ENCODE assay signal across 9 cellular contexts in genomic region chr22:38312261-38312800, GRCh38. TPM values are rescaled to one million over a fixed set of nuclear protein-coding genes. Genes with fewer than 3 reads are reported as not detected.
A peak's percentile ranks its signal among the peaks of the same experiment; 100 is the strongest.
DNase-seq lines count a peak whose midpoint lies in the region; ATAC-seq and TF ChIP-seq lines count a peak whose summit lies in the region.
"Had no signal": no experiment of that assay in that cellular context is flagged by ENCODE, and none has a peak within 500 bp of the region (broad histone marks: within the 10 kb centered on the region; RNA-seq: fewer than 3 reads in every experiment).

No MANE protein-coding gene starts in this region.

- H3K36me3 Mint-ChIP-seq in natural killer cell treated with Interleukin-12 subunit alpha and Interleukin-12 subunit beta and Interleukin-15 and Interleukin-18, amount 100 ng/mL, for 72 hours, result no peaks in the 10 kb centered on the region

- H3K9ac ChIP-seq in Loucy (ENCODE audit: low read depth, low read length, poor library complexity, severe bottlenecking), result peak overlapping the region; percentile 95

- H3K4me1 Mint-ChIP-seq in natural killer cell treated with Interleukin-12 subunit alpha and Interleukin-12 subunit beta and Interleukin-15 and Interleukin-18, amount 100 ng/mL, for 72 hours (ENCODE audit: low read depth in 2 of 2), result peaks cover 45 to 55% of the 10 kb centered on the region in 2 donors

- H3K9me2 ChIP-seq in Loucy (replicated peaks; ENCODE audit: low read depth, low read length), result no peaks in the 10 kb centered on the region

- CTCF ChIA-PET in AG04450 (lab: Charles Lee), result interaction anchor here (0.6 kb wide), 1 partner anchor 238 kb away, joined by 3 read pairs; no protein-coding TSS in a partner anchor

- peak overlapping the region; percentile 97 for H3K27ac ChIP-seq in AG04450 (ENCODE audit: low read depth, low read length)

- no peaks in the 10 kb centered on the region for H3K9me3 Mint-ChIP-seq in natural killer cell treated with Interleukin-12 subunit alpha and Interleukin-12 subunit beta and Interleukin-15 and Interleukin-18, amount 100 ng/mL, for 72 hours

- peaks cover 84% of the 10 kb centered on the region for H4K20me1 ChIP-seq in Loucy (ENCODE audit: insufficient read depth, low read length, poor library complexity, severe bottlenecking)

- no peak overlapping the region for H2AFZ ChIP-seq in Loucy (ENCODE audit: low read length)

- H3K27me3 ChIP-seq in AG04450 (ENCODE audit: control insufficient read depth, insufficient read depth, low read length), result no peaks in the 10 kb centered on the region
- H3K27me3 ChIP-seq in Loucy (ENCODE audit: insufficient read depth, low read length, poor library complexity, severe bottlenecking), result peaks cover 4% of the 10 kb centered on the region

- H3K4me1 ChIP-seq in Loucy (ENCODE audit: insufficient read depth, low read length, poor library complexity, severe bottlenecking), result peaks cover 45% of the 10 kb centered on the region

- H3K36me3 ChIP-seq in Loucy (ENCODE audit: insufficient read depth, low read length), result peaks cover 34% of the 10 kb centered on the region; the same call in 1 of the 2 replicates

- H3K4me3 ChIP-seq in AG04450 (ENCODE audit: low read depth, low read length) (peak overlapping the region; percentile 79), Loucy (ENCODE audit: low read length, poor library complexity, severe bottlenecking) (peak overlapping the region; percentile 95), choroid plexus epithelial cell (ENCODE audit: low read depth, low read length) (no peak overlapping the region)

- H3K79me2 ChIP-seq in Loucy (ENCODE audit: insufficient read depth, low read length), result peaks cover 96% of the 10 kb centered on the region

- TF ChIP-seq CTCF in AG04450 (IDR thresholded peaks at IDR 0.05; ENCODE audit: low read depth, low read length), result no peak
- no peak for TF ChIP-seq CTCF in Loucy (conservative IDR thresholded peaks at IDR 0.05; ENCODE audit: low read length)
- no peak for TF ChIP-seq CTCF in choroid plexus epithelial cell (conservative IDR thresholded peaks at IDR 0.05; ENCODE audit: low read depth, low read length)

- peaks cover 5% of the 10 kb centered on the region; the same call in 1 of the 2 replicates for H3F3A ChIP-seq in Loucy (ENCODE audit: low read depth)

- peak overlapping the region; percentile 80 to 84 for H3K27ac Mint-ChIP-seq in natural killer cell treated with Interleukin-12 subunit alpha and Interleukin-12 subunit beta and Interleukin-15 and Interleukin-18, amount 100 ng/mL, for 72 hours

- no peak overlapping the region for H3K4me3 Mint-ChIP-seq in natural killer cell treated with Interleukin-12 subunit alpha and Interleukin-12 subunit beta and Interleukin-15 and Interleukin-18, amount 100 ng/mL, for 72 hours

- H3K4me2 ChIP-seq in Loucy (ENCODE audit: low read depth, low read length, poor library complexity, severe bottlenecking), result peak overlapping the region; percentile 89

- H3K27me3 Mint-ChIP-seq in natural killer cell treated with Interleukin-12 subunit alpha and Interleukin-12 subunit beta and Interleukin-15 and Interleukin-18, amount 100 ng/mL, for 72 hours, result no peaks in the 10 kb centered on the region

- H3K9me3 ChIP-seq in AG04450 (ENCODE audit: control insufficient read depth, insufficient read depth, low read length), result no peaks in the 10 kb centered on the region; the same call in 1 of the 2 replicates
- H3K9me3 ChIP-seq in Loucy (ENCODE audit: insufficient read depth, low read depth, low read length), result no peaks in the 10 kb centered on the region

- POLR2A ChIA-PET in AG04450 (lab: Yijun Ruan, JAX), result interaction anchor here (0.6 to 0.7 kb wide), 4 partner anchors 20 to 144 kb away, joined by 3 to 11 read pairs (median 6); no protein-coding TSS in a partner anchor

- DNase-seq in AG04450 (ENCODE audit: low read depth, low spot score), result no peak
- DNase-seq in choroid plexus epithelial cell (ENCODE audit: low read depth), result peak; percentile 72
- DNase-seq in natural killer cell treated with Interleukin-12 subunit alpha and Interleukin-12 subunit beta and Interleukin-15 and Interleukin-18, amount 100 ng/mL, for 72 hours (ENCODE audit: low spot score), result no peak
- no peak for DNase-seq in stimulated activated CD4-positive, alpha-beta T cell treated with anti-CD3 and anti-CD28 coated beads, Interleukin-12 subunit alpha, Interleukin-12 subunit beta, amount 100 ng/mL, for 4 hours
- no peak for DNase-seq in NCI-H226

- ATAC-seq in natural killer cell treated with Interleukin-12 subunit alpha and Interleukin-12 subunit beta and Interleukin-15 and Interleukin-18, amount 100 ng/mL, for 72 hours, result no peak
- ATAC-seq in GM18858 (IDR thresholded peaks at IDR 0.05; ENCODE audit: unreplicated experiment), result no peak
- no peak for ATAC-seq in HG03457 (IDR thresholded peaks at IDR 0.05; ENCODE audit: unreplicated experiment)
- ATAC-seq: left lobe of liver had no signal

RNA-seq across cellular contexts. Expression of gene CSNK1E, which starts 4.9 kb away (rescaled TPM):
- 109 and 128 TPM in 2 replicates for polyA plus RNA-seq in AG04450 (2011; rRNA removed)
- polyA minus RNA-seq in AG04450 (2011; rRNA and poly(A)+ RNA removed), result 141 and 196 TPM in 2 replicates
- total RNA-seq in natural killer cell treated with Interleukin-12 subunit alpha and Interleukin-12 subunit beta and Interleukin-15 and Interleukin-18, amount 100 ng/mL, for 72 hours, result 100 to 1,000 TPM; 107 to 156 TPM

RNA-seq across cellular contexts. Expression of gene TMEM184B, which starts 39.5 kb away (rescaled TPM):
- 36.8 and 37.2 TPM in 2 replicates for polyA plus RNA-seq in AG04450 (2011; rRNA removed)
- 33.8 and 40.5 TPM in 2 replicates for polyA minus RNA-seq in AG04450 (2011; rRNA and poly(A)+ RNA removed)
- total RNA-seq in natural killer cell treated with Interleukin-12 subunit alpha and Interleukin-12 subunit beta and Interleukin-15 and Interleukin-18, amount 100 ng/mL, for 72 hours, result 10 to 100 TPM; 59.4 to 59.8 TPM
